ENCODE assay signal across 15 cellular contexts in the genomic region with DNA sequence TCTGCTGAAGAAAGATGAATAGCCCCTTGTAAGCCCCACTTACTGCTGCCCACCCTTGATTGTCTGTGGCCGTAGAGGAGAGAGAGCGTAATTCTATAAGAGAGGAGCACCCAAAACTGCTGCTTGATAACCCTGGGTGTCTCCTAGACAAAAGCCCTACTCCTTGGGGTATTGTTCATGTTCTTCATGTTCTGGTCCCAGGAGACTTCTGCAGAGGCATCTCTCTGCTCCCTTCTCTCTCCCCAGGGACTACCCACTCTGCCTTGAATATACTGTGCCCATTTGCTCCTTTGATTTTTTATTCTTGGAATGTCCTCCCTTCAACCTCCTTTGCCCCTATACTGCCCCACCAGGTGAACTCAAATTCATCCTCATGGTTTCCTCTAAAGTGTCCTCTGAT.
DNase-seq lines count a peak whose midpoint lies in the region; ATAC-seq, FAIRE-seq and TF ChIP-seq lines count a peak whose summit lies in the region.
"Had no signal": no experiment of that assay in that cellular context is flagged by ENCODE, and none has a peak within 500 bp of the region (broad histone marks: within the 10 kb centered on the region; RNA-seq: fewer than 3 reads in every experiment).

No MANE protein-coding gene starts in this region.

- BruUV-seq in GM12878 (replicated peaks; lab: Mats Ljungman, UMichigan), result no TSS peak

- intact Hi-C loops in GM12878 (cut with micrococcal nuclease; ENCODE audit: unreplicated experiment) (loop anchor here (2.0 to 10.0 kb wide), 4 partner anchors 301 to 1893 kb away; partner anchors contain the start of gene CADM1), colonic mucosa (cut with DNase I) (no loop called here)

- RAD21 ChIA-PET in GM12878 (lab: Charles Lee; ENCODE audit: unreplicated experiment), result interaction anchor here (0.9 to 7.7 kb wide), 6 partner anchors 8 to 152 kb away, joined by 5 to 140 read pairs (median 24); no protein-coding TSS in a partner anchor

- H3K27me3 ChIP-seq in GM12878 (replicated peaks in 1 of 2; ENCODE audit: control insufficient read depth in 2 of 2, insufficient read depth in 2 of 2, low read length in 1 of 2) (no peaks in the 10 kb centered on the region), colonic mucosa (no peaks in the 10 kb centered on the region)

- CTCF ChIA-PET in GM12878 (lab: Yijun Ruan, JAX), result interaction anchor here (1.1 to 6.9 kb wide), 5 partner anchors 8 to 152 kb away, joined by 3 to 61 read pairs (median 9); no protein-coding TSS in a partner anchor

- DNase-seq in GM18507 (ENCODE audit: extremely low spot score, insufficient read length, low read depth) (no peak), NCI-H69 (lab: John Stamatoyannopoulos, UW) (peak; percentile 52), GM12878 (ENCODE audit: low read depth, low spot score) (no peak), nephron progenitor cell (no peak), kidney tubule cell (ENCODE audit: low spot score) (no peak), colonic mucosa (no peak)
- DNase-seq: 8988T; CD4-positive, CD25-positive, alpha-beta regulatory T cell; GF-D8; GM23248 had no signal

- H3K36me3 ChIP-seq in GM12878 (ENCODE audit: control insufficient read depth in 2 of 2, insufficient read depth in 2 of 2, low read length in 1 of 2) (no peaks in the 10 kb centered on the region), colonic mucosa (no peaks in the 10 kb centered on the region)
- H3K36me3 ChIP-seq: BLaER1 treated with 17β-estradiol and CSF1 and Interleukin-3, amounts not matched to agents 10 nM and 100 nM had no signal

- WGBS in GM12878 (ENCODE audit: insufficient coverage, insufficient replicate concordance, low lambda C conversion rate, missing lambda C conversion rate), result 0% methylated on average over 2 of the region's 2 CpGs

- H3K27ac ChIP-seq in GM12878 (ENCODE audit: control insufficient read depth, insufficient read depth), result peak overlapping the region; percentile 94
- H3K27ac ChIP-seq in colonic mucosa, result no peak overlapping the region
- H3K27ac ChIP-seq: BLaER1 treated with 17β-estradiol and CSF1 and Interleukin-3, amounts not matched to agents 10 nM and 100 nM; GM23248 had no signal

- H3K9me3 ChIP-seq in GM12878 (replicated peaks; ENCODE audit: control insufficient read depth, insufficient read depth, low read length) (no peaks in the 10 kb centered on the region), colonic mucosa (no peaks in the 10 kb centered on the region)
- H3K9me3 ChIP-seq: BLaER1 treated with 17β-estradiol and CSF1 and Interleukin-3, amounts not matched to agents 10 nM and 100 nM had no signal

- H3K4me3 ChIP-seq in GM12878 (no peak overlapping the region), colonic mucosa (no peak overlapping the region)
- H3K4me3 ChIP-seq: BLaER1 treated with 17β-estradiol and CSF1 and Interleukin-3, amounts not matched to agents 10 nM and 100 nM; GM23248 had no signal

- in situ Hi-C loops in GM12878 (cut with MboI), result no loop called here

- H3K4me3 Mint-ChIP-seq in nephron progenitor cell, result no peak overlapping the region
- H3K4me3 Mint-ChIP-seq: CD4-positive, CD25-positive, alpha-beta regulatory T cell had no signal

- no peak; a peak in 1 of 4 replicates for TF ChIP-seq EP300 in GM12878 (IDR thresholded peaks at IDR 0.05; ENCODE audit: borderline replicate concordance in 1 of 2, control insufficient read depth in 1 of 2, low read depth in 2 of 2, low read length in 2 of 2)

- H3K27ac Mint-ChIP-seq in nephron progenitor cell, result peak overlapping the region; percentile 38
- H3K27ac Mint-ChIP-seq: CD4-positive, CD25-positive, alpha-beta regulatory T cell; IgD-negative memory B cell had no signal

- H3K9ac ChIP-seq in GM12878 (ENCODE audit: control insufficient read depth, insufficient read depth, low read length) (peak overlapping the region; percentile 36; the same call in 1 of the 2 replicates), colonic mucosa (ENCODE audit: low read depth in 2 of 2, low read length in 2 of 2) (no peak overlapping the region)
- H3K9ac ChIP-seq: BLaER1 treated with 17β-estradiol and CSF1 and Interleukin-3, amounts not matched to agents 10 nM and 100 nM; GM23248 had no signal

- no peaks in the 10 kb centered on the region for H4K20me1 ChIP-seq in GM12878 (ENCODE audit: control insufficient read depth, insufficient read depth)
- H4K20me1 ChIP-seq: BLaER1 treated with 17β-estradiol and CSF1 and Interleukin-3, amounts not matched to agents 10 nM and 100 nM had no signal

- no peaks in the 10 kb centered on the region; the same call in 1 of the 2 replicates for H3K79me2 ChIP-seq in GM12878 (ENCODE audit: control insufficient read depth, insufficient read depth, low read length)

- H3K4me1 ChIP-seq in GM12878 (ENCODE audit: control insufficient read depth, insufficient read depth, low read length) (peaks cover 91% of the 10 kb centered on the region), colonic mucosa (no peaks in the 10 kb centered on the region)

- TF ChIP-seq RAD21 in GM12878 (IDR thresholded peaks at IDR 0.05; ENCODE audit: insufficient read depth, low read depth, low read length), result no peak

- TF ChIP-seq CTCF in GM12878 (IDR thresholded peaks at IDR 0.05 in 2 of 3, conservative IDR thresholded peaks at IDR 0.05 in 1 of 3; ENCODE audit: control insufficient read depth in 2 of 3, extremely low read depth in 1 of 3, insufficient read depth in 1 of 3, low read depth in 3 of 3, low read length in 3 of 3), result no peak
- TF ChIP-seq CTCF in nephron progenitor cell (IDR thresholded peaks at IDR 0.05), result no peak
- TF ChIP-seq CTCF in colonic mucosa (IDR thresholded peaks at IDR 0.05), result no peak

- FAIRE-seq in GM18507 (lab: Jason Lieb, UNC) (peak; percentile 60), GM12878 (lab: Jason Lieb, UNC) (no peak)
- FAIRE-seq: H54 had no signal

- ATAC-seq in GM12878 (no peak), HG03108 (IDR thresholded peaks at IDR 0.05; ENCODE audit: unreplicated experiment) (no peak), GM18868 (IDR thresholded peaks at IDR 0.05; ENCODE audit: unreplicated experiment) (no peak)

- peak overlapping the region; percentile 61 for H3K4me2 ChIP-seq in GM12878 (ENCODE audit: control insufficient read depth, insufficient read depth)

- TF ChIP-seq POLR2A in GM12878 (IDR thresholded peaks at IDR 0.05; ENCODE audit: low read depth, low read length), result 0 out of 2 replicates have a peak, but pooled peaks have one; percentile 5

- POLR2A ChIA-PET in GM12878 (lab: Charles Lee), result interaction anchor here (1.5 to 13.8 kb wide), 4 partner anchors 8 to 152 kb away, joined by 6 to 122 read pairs (median 46); no protein-coding TSS in a partner anchor

- peaks cover 4% of the 10 kb centered on the region for H3K9me3 Mint-ChIP-seq in nephron progenitor cell

- H3K27me3 Mint-ChIP-seq in nephron progenitor cell (ENCODE audit: low read depth, poor library complexity), result peaks cover 4% of the 10 kb centered on the region

- H3K36me3 Mint-ChIP-seq in nephron progenitor cell (ENCODE audit: low read depth), result no peaks in the 10 kb centered on the region
- H3K36me3 Mint-ChIP-seq: CD4-positive, CD25-positive, alpha-beta regulatory T cell had no signal

- peaks cover 64% of the 10 kb centered on the region for H3K4me1 Mint-ChIP-seq in nephron progenitor cell

- SMC1A ChIA-PET in GM12878 (lab: Charles Lee; ENCODE audit: uncharacterized antibody, unreplicated experiment), result interaction anchor here (0.6 to 17.2 kb wide), 10 partner anchors 7 to 154 kb away, joined by 3 to 325 read pairs (median 21); no protein-coding TSS in a partner anchor

- H2AFZ ChIP-seq in GM12878 (ENCODE audit: control insufficient read depth, low read depth, low read length), result no peak overlapping the region; the same call in 1 of the 2 replicates
- H2AFZ ChIP-seq: GM23248 had no signal

TF ChIP-seq in GM12878, 131 proteins besides CTCF, POLR2A, EP300 and RAD21 (continues in another document):
- TF ChIP-seq CEBPZ (IDR thresholded peaks at IDR 0.05; ENCODE audit: low read depth, low read length), result no peak
- no peak for TF ChIP-seq HDAC6 (IDR thresholded peaks at IDR 0.05; ENCODE audit: unreplicated experiment)
- peak; percentile 30; the same call in 1 of the 2 replicates for TF ChIP-seq MLLT1 (IDR thresholded peaks at IDR 0.05)
- no peak for TF ChIP-seq MYB (IDR thresholded peaks at IDR 0.05; ENCODE audit: borderline replicate concordance, low read depth, low read length)
